In genomic region chr19:45403781-45404556, GRCh38 we compare ENCODE assay signal across 8 cellular contexts. TPM values are rescaled to one million over a fixed set of nuclear protein-coding genes. Genes with fewer than 3 reads are reported as not detected.
DNase-seq lines count a peak whose midpoint lies in the region; ATAC-seq and TF ChIP-seq lines count a peak whose summit lies in the region.

No MANE protein-coding gene starts in this region.

- peaks cover 37% of the 10 kb centered on the region for H3K27me3 Mint-ChIP-seq in activated naive CD4-positive, alpha-beta T cell treated with anti-CD3 and anti-CD28 coated beads for 36 hours (ENCODE audit: low read depth)

- in situ Hi-C loops in GM13977 (cut with MboI; ENCODE audit: low pct_unique_long_range_greater_than_20kb, low sequenced_read_pairs, unreplicated experiment), result no loop called here

- peak overlapping the region; percentile 93 for H3K4me3 Mint-ChIP-seq in activated naive CD4-positive, alpha-beta T cell treated with anti-CD3 and anti-CD28 coated beads for 36 hours

- H3K27me3 ChIP-seq in A673 (replicated peaks; ENCODE audit: insufficient read depth, low read depth, low read length, poor library complexity), result no peaks in the 10 kb centered on the region
- no peaks in the 10 kb centered on the region for H3K27me3 ChIP-seq in PC-3 (ENCODE audit: low read length)
- H3K27me3 ChIP-seq in right atrium auricular region, result no peaks in the 10 kb centered on the region
- no peaks in the 10 kb centered on the region for H3K27me3 ChIP-seq in smooth muscle cell (ENCODE audit: low read depth)

- H3K9ac ChIP-seq in PC-3 (ENCODE audit: low read length) (peak overlapping the region; percentile 95), smooth muscle cell (ENCODE audit: low read depth) (peak overlapping the region; percentile 98)

- no peaks in the 10 kb centered on the region for H3K9me3 ChIP-seq in A673 (ENCODE audit: low read depth, low read length, poor library complexity, severe bottlenecking)
- no peaks in the 10 kb centered on the region for H3K9me3 ChIP-seq in PC-3 (ENCODE audit: low read length)
- no peaks in the 10 kb centered on the region for H3K9me3 ChIP-seq in right atrium auricular region
- H3K9me3 ChIP-seq in smooth muscle cell (replicated peaks; ENCODE audit: low read depth), result no peaks in the 10 kb centered on the region

- intact Hi-C loops in A673 (cut with micrococcal nuclease; ENCODE audit: unreplicated experiment), result no loop called here
- intact Hi-C loops in PC-3 (cut with micrococcal nuclease), result loop anchor here (2.0 kb wide), 1 partner anchor 75 kb away; no protein-coding TSS in a partner anchor
- intact Hi-C loops in activated naive CD4-positive, alpha-beta T cell treated with anti-CD3 and anti-CD28 coated beads for 36 hours (cut with micrococcal nuclease), result no loop called here

- H3K36me3 Mint-ChIP-seq in activated naive CD4-positive, alpha-beta T cell treated with anti-CD3 and anti-CD28 coated beads for 36 hours (ENCODE audit: low read depth), result peaks cover 9% of the 10 kb centered on the region

- peaks cover 38% of the 10 kb centered on the region for H3K4me1 Mint-ChIP-seq in activated naive CD4-positive, alpha-beta T cell treated with anti-CD3 and anti-CD28 coated beads for 36 hours (ENCODE audit: low read depth)

- peaks cover 75% of the 10 kb centered on the region for H3K79me2 ChIP-seq in PC-3 (ENCODE audit: low read length)
- H3K79me2 ChIP-seq in smooth muscle cell (ENCODE audit: low read depth), result no peaks in the 10 kb centered on the region

- H3F3A ChIP-seq in PC-3 (ENCODE audit: low read length, unreplicated experiment) (no peaks in the 10 kb centered on the region), smooth muscle cell (ENCODE audit: low read depth) (peaks cover 4% of the 10 kb centered on the region)

- H3K27ac ChIP-seq in A673 (ENCODE audit: low read depth, low read length, poor library complexity, severe bottlenecking), result no peak overlapping the region
- H3K27ac ChIP-seq in PC-3 (ENCODE audit: low read length), result peak overlapping the region; percentile 92; the same call in 1 of the 2 replicates
- H3K27ac ChIP-seq in right atrium auricular region, result peak overlapping the region; percentile 96 to 99
- H3K27ac ChIP-seq in smooth muscle cell (ENCODE audit: low read depth), result peak overlapping the region; percentile 98

- no TSS peak for BruUV-seq in A673 (replicated peaks; lab: Mats Ljungman, UMichigan)
- no TSS peak for BruUV-seq in PC-3 (replicated peaks; lab: Mats Ljungman, UMichigan)

- 7% methylated on average over 24 of the region's 25 CpGs for WGBS in smooth muscle cell (ENCODE audit: low lambda C conversion rate)

- H3K4me1 ChIP-seq in A673 (ENCODE audit: insufficient read depth, low read length, poor library complexity, severe bottlenecking) (peaks cover 10% of the 10 kb centered on the region), PC-3 (ENCODE audit: insufficient read depth, low read length) (peaks cover 24% of the 10 kb centered on the region; the same call in 1 of the 2 replicates), right atrium auricular region (peaks cover 0 to 62% of the 10 kb centered on the region in 2 donors), smooth muscle cell (ENCODE audit: low read depth) (peaks cover 16% of the 10 kb centered on the region)

- no peaks in the 10 kb centered on the region for H3K9me3 Mint-ChIP-seq in activated naive CD4-positive, alpha-beta T cell treated with anti-CD3 and anti-CD28 coated beads for 36 hours

- H3K36me3 ChIP-seq in A673 (ENCODE audit: insufficient read depth, low read length, poor library complexity, severe bottlenecking) (no peaks in the 10 kb centered on the region), PC-3 (ENCODE audit: low read depth, low read length) (peaks cover 4% of the 10 kb centered on the region; the same call in 1 of the 2 replicates), right atrium auricular region (peaks cover 7% of the 10 kb centered on the region), smooth muscle cell (ENCODE audit: low read depth) (no peaks in the 10 kb centered on the region)

- no peaks in the 10 kb centered on the region for H3K9me2 ChIP-seq in PC-3 (replicated peaks; ENCODE audit: low read length)

- ATAC-seq in PC-3 (peak; percentile 14; the same call in 1 of the 2 replicates), HG02884 (IDR thresholded peaks at IDR 0.05; ENCODE audit: unreplicated experiment) (no peak)

- H3K4me3 ChIP-seq in A673 (ENCODE audit: low read depth, low read length, poor library complexity, severe bottlenecking) (peak overlapping the region; percentile 68), PC-3 (ENCODE audit: low read length) (peak overlapping the region; percentile 97), right atrium auricular region (peak overlapping the region; percentile 72 to 76), smooth muscle cell (peak overlapping the region; percentile 63)

- TF ChIP-seq CTCF in A673 (conservative IDR thresholded peaks at IDR 0.05; ENCODE audit: low read depth, low read length) (peak; percentile 52), GM13977 (IDR thresholded peaks at IDR 0.05; ENCODE audit: extremely low read depth, insufficient read depth, missing control alignments) (peak; percentile 82), PC-3 (conservative IDR thresholded peaks at IDR 0.05; ENCODE audit: low read depth, low read length) (peak; percentile 79), right atrium auricular region (IDR thresholded peaks at IDR 0.05) (peak; percentile 25 to 59), smooth muscle cell (IDR thresholded peaks at IDR 0.05; ENCODE audit: borderline replicate concordance, insufficient read depth, poor library complexity, severe bottlenecking) (peak; percentile 65)

- CTCF ChIA-PET in A673 (lab: Charles Lee), result interaction anchor here (0.5 to 1.2 kb wide), 3 partner anchors 13 to 75 kb away, joined by 3 to 5 read pairs (median 5); no protein-coding TSS in a partner anchor
- CTCF ChIA-PET in PC-3 (lab: Charles Lee), result no interaction called here
- CTCF ChIA-PET in activated naive CD4-positive, alpha-beta T cell treated with anti-CD3 and anti-CD28 coated beads for 36 hours (lab: Charles Lee), result interaction anchor here (0.7 to 1.8 kb wide), 4 partner anchors 26 to 81 kb away, joined by 3 to 6 read pairs (median 4); no protein-coding TSS in a partner anchor

- peak overlapping the region; percentile 84 for H3K4me2 ChIP-seq in PC-3 (ENCODE audit: low read length)
- peak overlapping the region; percentile 90 for H3K4me2 ChIP-seq in smooth muscle cell

- POLR2A ChIA-PET in A673 (lab: Charles Lee; ENCODE audit: low non-redundant PET), result no interaction called here
- POLR2A ChIA-PET in PC-3 (lab: Charles Lee; ENCODE audit: unreplicated experiment), result interaction anchor here (0.6 kb wide), 1 partner anchor 31 kb away, joined by 3 read pairs; no protein-coding TSS in a partner anchor

- DNase-seq in A673 (ENCODE audit: low spot score) (peak; percentile 48), GM13977 (ENCODE audit: low spot score) (peak; percentile 87), PC-3 (peak; percentile 75), right atrium auricular region (ENCODE audit: low spot score) (peak; percentile 69), smooth muscle cell (lab: John Stamatoyannopoulos, UW; ENCODE audit: unreplicated experiment) (no peak), NCI-H187 (lab: John Stamatoyannopoulos, UW) (no peak)
- peak; percentile 73 for DNase-seq in activated naive CD4-positive, alpha-beta T cell treated with anti-CD3 and anti-CD28 coated beads for 36 hours

- H3K27ac Mint-ChIP-seq in activated naive CD4-positive, alpha-beta T cell treated with anti-CD3 and anti-CD28 coated beads for 36 hours, result no peak overlapping the region

- H4K20me1 ChIP-seq in PC-3 (ENCODE audit: low read length), result no peaks in the 10 kb centered on the region
- peaks cover 45% of the 10 kb centered on the region for H4K20me1 ChIP-seq in smooth muscle cell (ENCODE audit: low read depth)

- H2AFZ ChIP-seq in PC-3 (ENCODE audit: low read length) (peak overlapping the region; percentile 76; the same call in 1 of the 2 replicates), smooth muscle cell (ENCODE audit: low read depth) (no peak overlapping the region)

RNA-seq across cellular contexts. Expression of gene PPP1R13L, which starts 0.9 kb away (rescaled TPM):
- total RNA-seq in A673 (2021) (5.5 and 8.1 TPM in 2 replicates), PC-3 (2014; rRNA removed) (28.6 and 36.4 TPM in 2 replicates), right atrium auricular region (100 to 1,000 TPM; 112 to 230 TPM), smooth muscle cell (26.3 and 66.4 TPM in 2 replicates)
- total RNA-seq in activated naive CD4-positive, alpha-beta T cell treated with anti-CD3 and anti-CD28 coated beads for 36 hours, result 1 to 10 TPM; 4.0 to 4.8 TPM
- polyA plus RNA-seq in smooth muscle cell, result 28.1 and 77.1 TPM in 2 replicates

RNA-seq across cellular contexts. Expression of gene POLR1G, which starts 2.5 kb away (rescaled TPM):
- 23.2 and 30.1 TPM in 2 replicates for total RNA-seq in A673 (2021)
- total RNA-seq in PC-3 (2014; rRNA removed), result 25.9 and 43.0 TPM in 2 replicates
- total RNA-seq in activated naive CD4-positive, alpha-beta T cell treated with anti-CD3 and anti-CD28 coated beads for 36 hours, result 1 to 10 TPM; 7.4 to 7.6 TPM
- 1 to 10 TPM; 5.5 to 5.6 TPM for total RNA-seq in right atrium auricular region
- 1.4 and 1.6 TPM in 2 replicates for total RNA-seq in smooth muscle cell
- 2.7 and 3.9 TPM in 2 replicates for polyA plus RNA-seq in smooth muscle cell

RNA-seq across cellular contexts. Expression of gene ERCC1, which starts 19.7 kb away (rescaled TPM):
- total RNA-seq in A673 (2021) (158 and 165 TPM in 2 replicates), PC-3 (2014; rRNA removed) (56.2 and 57.3 TPM in 2 replicates), right atrium auricular region (100 to 1,000 TPM; 110 to 126 TPM), smooth muscle cell (60.8 and 72.6 TPM in 2 replicates)
- total RNA-seq in activated naive CD4-positive, alpha-beta T cell treated with anti-CD3 and anti-CD28 coated beads for 36 hours, result 10 to 100 TPM; 28.9 to 30.7 TPM
- polyA plus RNA-seq in smooth muscle cell, result 81.5 and 90.4 TPM in 2 replicates

RNA-seq across cellular contexts. Expression of gene ERCC2, which starts 33.6 kb away (rescaled TPM):
- total RNA-seq in A673 (2021), result 51.6 and 59.2 TPM in 2 replicates
- 48.0 and 57.5 TPM in 2 replicates for total RNA-seq in PC-3 (2014; rRNA removed)
- 10 to 100 TPM; 20.6 to 22.9 TPM for total RNA-seq in activated naive CD4-positive, alpha-beta T cell treated with anti-CD3 and anti-CD28 coated beads for 36 hours
- 10 to 100 TPM in 1 of 2 donors, 1 to 10 TPM in 1; 8.6 to 11.2 TPM for total RNA-seq in right atrium auricular region
- total RNA-seq in smooth muscle cell, result 12.8 and 13.4 TPM in 2 replicates
- polyA plus RNA-seq in smooth muscle cell, result 5.7 and 14.6 TPM in 2 replicates

Comparison
In these comparisons a context has a peak if more than half of its experiments do, and no peak if none do; other contexts are left out.
1. DNase-seq: peak in A673 (single experiment), GM13977 (single experiment), PC-3 (single experiment), activated naive CD4-positive, alpha-beta T cell treated with anti-CD3 and anti-CD28 coated beads for 36 hours (single experiment) and right atrium auricular region (single experiment); none in smooth muscle cell (single experiment) and NCI-H187 (0 of 2).
2. Peak in every context shown above with its lines, with median percentiles within 50 percentile points of each other: H3K4me3 ChIP-seq and CTCF ChIP-seq.